Comparison of ENCODE assay signal across 21 cellular contexts in the genomic region with DNA sequence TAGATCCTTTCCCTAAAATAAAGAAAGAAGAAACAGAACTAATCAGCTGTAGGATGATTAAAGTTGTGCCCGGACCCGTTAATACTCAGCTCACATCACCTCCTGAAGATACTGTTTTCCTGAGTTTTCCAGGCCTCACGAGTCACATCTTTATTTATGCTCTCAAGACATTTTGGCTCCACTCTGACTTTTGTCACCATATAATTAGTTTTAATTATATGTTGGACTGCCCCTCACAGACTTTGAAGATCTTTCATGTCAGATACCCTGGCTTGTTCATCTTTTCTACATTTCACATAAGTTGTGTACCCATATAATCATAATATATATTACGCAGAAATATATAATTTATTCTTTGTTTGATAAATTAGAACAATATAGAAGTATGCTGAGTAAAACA.
"Had no signal": no experiment of that assay in that cellular context is flagged by ENCODE, and none has a peak within 500 bp of the region (broad histone marks: within the 10 kb centered on the region; RNA-seq: fewer than 3 reads in every experiment).

No MANE protein-coding gene starts in this region.

- ATAC-seq: Panc1, PC-3, SK-N-SH treated with all-trans-retinoic acid at 6 μM for 48 hours had no signal

- H3K27me3 ChIP-seq: MG63, SJCRH30 had no signal

- H3K27ac ChIP-seq: RWPE1, SJCRH30 had no signal

- H3K4me3 ChIP-seq: MG63, SJCRH30 had no signal

- H3K4me1 ChIP-seq: SJCRH30 had no signal

- DNase-seq: Karpas-422, KG1, MG63, NCI-H1092, NCI-H1436 treated with DMSO at 0.1 percent for 48 hours, NCI-H1694, NCI-H1930, NCI-H2081, NCI-H2107, NCI-H2171, NCI-H226, NCI-H446, NCI-H510A, NCI-H524 treated with DMSO at 0.1 percent for 48 hours, NCI-H82, PC-3, SHP77, SJCRH30 had no signal

- H3K9me3 ChIP-seq: MG63, SJCRH30 had no signal
